ENCODE assay signal across 11 cellular contexts in the genomic region with DNA sequence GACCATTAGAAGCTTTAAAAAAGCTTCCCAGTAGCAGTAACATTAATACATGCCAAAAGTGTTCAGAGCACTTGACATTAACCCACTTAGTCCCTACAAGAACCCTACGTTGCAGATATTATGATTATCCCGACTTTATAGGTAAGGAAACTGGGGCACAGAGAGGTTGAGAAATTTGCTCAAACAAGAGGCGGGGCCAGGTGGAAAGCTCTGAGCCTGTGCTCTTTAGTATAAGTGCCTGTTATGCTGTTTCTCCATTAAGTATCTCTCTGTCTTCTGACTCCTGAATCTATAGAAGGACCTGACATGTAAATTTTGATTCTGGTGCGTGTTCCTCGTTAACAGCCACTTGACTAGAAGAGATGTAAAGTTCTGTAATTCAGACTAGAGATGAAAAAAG.
"Had no signal": no experiment of that assay in that cellular context is flagged by ENCODE, and none has a peak within 500 bp of the region (broad histone marks: within the 10 kb centered on the region; RNA-seq: fewer than 3 reads in every experiment).

No MANE protein-coding gene starts in this region.

- ATAC-seq: stimulated activated memory B cell treated with anti-CD40 and anti-IgM and Interleukin-4, amounts not matched to agents 10 μg/mL and 1 μg/mL and 100 μg/mL, for 72 hours had no signal

- H3K27me3 Mint-ChIP-seq: stimulated activated memory B cell treated with anti-CD40 and anti-IgM and Interleukin-4, amounts not matched to agents 10 μg/mL and 1 μg/mL and 100 μg/mL, for 72 hours had no signal

- H3K4me1 ChIP-seq: colonic mucosa had no signal

- H3K9me3 Mint-ChIP-seq: stimulated activated memory B cell treated with anti-CD40 and anti-IgM and Interleukin-4, amounts not matched to agents 10 μg/mL and 1 μg/mL and 100 μg/mL, for 72 hours had no signal

- H3K9me3 ChIP-seq: colonic mucosa, right atrium auricular region had no signal

- H3K27ac ChIP-seq: cardiac muscle cell, colonic mucosa, right atrium auricular region had no signal

- H3K27me3 ChIP-seq: cardiac muscle cell, colonic mucosa, right atrium auricular region had no signal

- H3K4me3 ChIP-seq: cardiac muscle cell, colonic mucosa, lung, right atrium auricular region had no signal

- H3K27ac Mint-ChIP-seq: activated T-cell treated with anti-CD3 and anti-CD28 coated beads, Interleukin-2, amount 50 U/mL, for 72 hours; stimulated activated memory B cell treated with anti-CD40 and anti-IgM and Interleukin-4, amounts not matched to agents 10 μg/mL and 1 μg/mL and 100 μg/mL, for 72 hours had no signal

- H3K4me3 Mint-ChIP-seq: activated T-cell treated with anti-CD3 and anti-CD28 coated beads, Interleukin-2, amount 50 U/mL, for 72 hours; stimulated activated memory B cell treated with anti-CD40 and anti-IgM and Interleukin-4, amounts not matched to agents 10 μg/mL and 1 μg/mL and 100 μg/mL, for 72 hours had no signal

- H3K36me3 ChIP-seq: cardiac muscle cell, colonic mucosa had no signal

- DNase-seq: colonic mucosa; effector CD8-positive, alpha-beta T cell; kidney glomerular epithelial cell; midbrain; stimulated activated CD4-positive, alpha-beta T cell treated with anti-CD3 and anti-CD28 coated beads, Interleukin-1b, Interleukin-23, amount 100 ng/mL, for 48 hours; trophoblast cell had no signal
